Comparison of ENCODE assay signal across 32 cellular contexts in genomic region chr17:2912754-2913153, GRCh38.
"Had no signal": no experiment of that assay in that cellular context is flagged by ENCODE, and none has a peak within 500 bp of the region (broad histone marks: within the 10 kb centered on the region; RNA-seq: fewer than 3 reads in every experiment).

No MANE protein-coding gene starts in this region.

- H3K9ac ChIP-seq: neural progenitor cell had no signal

- H2AFZ ChIP-seq: neural progenitor cell had no signal

- H3K27ac Mint-ChIP-seq: mesothelial cell of epicardium; nephron progenitor cell; neural progenitor cell; progenitor cell of endocrine pancreas; stimulated activated naive B cell treated with anti-CD40 and anti-IgM and Interleukin-4, amounts not matched to agents 10 μg/mL and 1 μg/mL and 100 μg/mL, for 72 hours had no signal

- H3K27me3 Mint-ChIP-seq: naive B cell, progenitor cell of endocrine pancreas had no signal

- H3K36me3 ChIP-seq: lower lobe of right lung, neural progenitor cell, ovary, right atrium auricular region, right lobe of liver, suprapubic skin, thoracic aorta, uterus had no signal

- H3K27ac ChIP-seq: left lung, lower lobe of right lung, neural progenitor cell, neutrophil, ovary, right lobe of liver, suprapubic skin, thoracic aorta, tibial artery, uterus had no signal

- H3K4me3 ChIP-seq: left lung, lower lobe of right lung, neural progenitor cell, ovary, right atrium auricular region, right lobe of liver, smooth muscle cell, stomach, suprapubic skin, thoracic aorta, tibial artery, uterus had no signal

- H3K4me1 ChIP-seq: left lung, lower lobe of right lung, right lobe of liver, tibial artery, uterus had no signal

- H3K27me3 ChIP-seq: neural progenitor cell, neutrophil, ovary, right atrium auricular region, right lobe of liver, stomach, suprapubic skin, tibial artery, uterus had no signal

- ATAC-seq: left colon; left lung; lower lobe of right lung; natural killer cell; right lobe of liver; stimulated activated naive B cell treated with anti-CD40 and anti-IgM and Interleukin-4, amounts not matched to agents 10 μg/mL and 1 μg/mL and 100 μg/mL, for 72 hours; stimulated activated naive CD8-positive, alpha-beta T cell treated with anti-CD3 and anti-CD28 coated beads, Interleukin-15, Interleukin-2, amounts not matched to agents 100 U/mL and 50 U/mL, for 24 hours had no signal

- H3K4me2 ChIP-seq: neural progenitor cell, smooth muscle cell had no signal

- H3K4me3 Mint-ChIP-seq: immature natural killer cell; mesothelial cell of epicardium; naive B cell; natural killer cell; nephron progenitor cell; neural progenitor cell; stimulated activated naive B cell treated with anti-CD40 and anti-IgM and Interleukin-4, amounts not matched to agents 10 μg/mL and 1 μg/mL and 100 μg/mL, for 72 hours had no signal

- H3K9me3 Mint-ChIP-seq: immature natural killer cell; mesothelial cell of epicardium; naive B cell; natural killer cell; nephron progenitor cell; stimulated activated naive B cell treated with anti-CD40 and anti-IgM and Interleukin-4, amounts not matched to agents 10 μg/mL and 1 μg/mL and 100 μg/mL, for 72 hours had no signal

- DNase-seq: hypothalamus; immature natural killer cell; kidney; left colon; left lung; lower lobe of right lung; mammary epithelial cell; mesendoderm; naive B cell; natural killer cell; nephron progenitor cell; occipital lobe; ovary; right lobe of liver; stimulated activated CD4-positive, alpha-beta T cell treated with anti-CD3 and anti-CD28 coated beads, Interleukin-1b, Interleukin-23, amount 100 ng/mL, for 48 hours; stimulated activated CD4-positive, alpha-beta T cell treated with anti-CD3 and anti-CD28 coated beads, Interleukin-2, amount 100 ng/mL, for 48 hours; stimulated activated CD4-positive, alpha-beta T cell treated with anti-CD3 and anti-CD28 coated beads, Interleukin-4, amount 100 ng/mL, for 4 hours; stimulated activated CD8-positive, alpha-beta memory T cell treated with anti-CD3 and anti-CD28 coated beads, Interleukin-4, amount 100 ng/mL, for 48 hours; stimulated activated naive B cell treated with anti-CD40 and anti-IgM and Interleukin-4, amounts not matched to agents 10 μg/mL and 1 μg/mL and 100 μg/mL, for 72 hours; stimulated activated naive CD8-positive, alpha-beta T cell treated with anti-CD3 and anti-CD28 coated beads, Interleukin-15, Interleukin-2, amounts not matched to agents 100 U/mL and 50 U/mL, for 24 hours; stomach; tibial artery; trophoblast cell; uterus had no signal

- H3K36me3 Mint-ChIP-seq: mesothelial cell of epicardium, natural killer cell, neural progenitor cell had no signal

- H3K9me3 ChIP-seq: left lung, lower lobe of right lung, neutrophil, ovary, right atrium auricular region, right lobe of liver, stomach, suprapubic skin, thoracic aorta, tibial artery, uterus had no signal
